ENCODE assay signal across 1 cellular context in the genomic region with DNA sequence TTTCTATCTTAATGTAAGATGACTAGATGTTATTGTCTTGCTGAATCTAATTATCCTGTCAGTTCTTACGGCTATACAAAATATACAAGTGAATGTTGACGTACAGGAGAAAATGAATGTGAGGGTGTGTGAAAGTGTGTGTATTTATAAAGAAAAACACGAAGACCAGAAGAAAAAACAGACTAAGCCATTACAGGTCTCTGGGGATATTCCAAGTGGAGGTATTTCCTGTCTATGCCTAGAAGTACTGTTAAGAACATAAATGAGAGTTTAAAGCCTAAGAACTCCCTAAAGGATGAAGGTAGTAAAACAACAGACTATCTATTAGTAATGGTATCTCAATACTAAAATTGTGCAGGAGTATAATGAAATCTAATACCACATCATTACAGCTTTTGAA.
TF ChIP-seq lines count a peak whose summit lies in the region.

No MANE protein-coding gene starts in this region.

TF ChIP-seq in GM23338, 12 proteins besides CTCF, POLR2A, EP300 and RAD21 (continued from another document):
- TF ChIP-seq, protein P1, sequence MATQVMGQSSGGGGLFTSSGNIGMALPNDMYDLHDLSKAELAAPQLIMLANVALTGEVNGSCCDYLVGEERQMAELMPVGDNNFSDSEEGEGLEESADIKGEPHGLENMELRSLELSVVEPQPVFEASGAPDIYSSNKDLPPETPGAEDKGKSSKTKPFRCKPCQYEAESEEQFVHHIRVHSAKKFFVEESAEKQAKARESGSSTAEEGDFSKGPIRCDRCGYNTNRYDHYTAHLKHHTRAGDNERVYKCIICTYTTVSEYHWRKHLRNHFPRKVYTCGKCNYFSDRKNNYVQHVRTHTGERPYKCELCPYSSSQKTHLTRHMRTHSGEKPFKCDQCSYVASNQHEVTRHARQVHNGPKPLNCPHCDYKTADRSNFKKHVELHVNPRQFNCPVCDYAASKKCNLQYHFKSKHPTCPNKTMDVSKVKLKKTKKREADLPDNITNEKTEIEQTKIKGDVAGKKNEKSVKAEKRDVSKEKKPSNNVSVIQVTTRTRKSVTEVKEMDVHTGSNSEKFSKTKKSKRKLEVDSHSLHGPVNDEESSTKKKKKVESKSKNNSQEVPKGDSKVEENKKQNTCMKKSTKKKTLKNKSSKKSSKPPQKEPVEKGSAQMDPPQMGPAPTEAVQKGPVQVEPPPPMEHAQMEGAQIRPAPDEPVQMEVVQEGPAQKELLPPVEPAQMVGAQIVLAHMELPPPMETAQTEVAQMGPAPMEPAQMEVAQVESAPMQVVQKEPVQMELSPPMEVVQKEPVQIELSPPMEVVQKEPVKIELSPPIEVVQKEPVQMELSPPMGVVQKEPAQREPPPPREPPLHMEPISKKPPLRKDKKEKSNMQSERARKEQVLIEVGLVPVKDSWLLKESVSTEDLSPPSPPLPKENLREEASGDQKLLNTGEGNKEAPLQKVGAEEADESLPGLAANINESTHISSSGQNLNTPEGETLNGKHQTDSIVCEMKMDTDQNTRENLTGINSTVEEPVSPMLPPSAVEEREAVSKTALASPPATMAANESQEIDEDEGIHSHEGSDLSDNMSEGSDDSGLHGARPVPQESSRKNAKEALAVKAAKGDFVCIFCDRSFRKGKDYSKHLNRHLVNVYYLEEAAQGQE (IDR thresholded peaks at IDR 0.05; ENCODE audit: unreplicated experiment), result no peak
- TF ChIP-seq NANOG (IDR thresholded peaks at IDR 0.05; ENCODE audit: borderline replicate concordance), result no peak
TF ChIP-seq in GM23338: peak in this region for 0.
